Comparison of ENCODE assay signal across 9 cellular contexts in genomic region chr11:130103296-130103814, GRCh38. TPM values are rescaled to one million over a fixed set of nuclear protein-coding genes. Genes with fewer than 3 reads are reported as not detected.
DNase-seq lines count a peak whose midpoint lies in the region; ATAC-seq, FAIRE-seq and TF ChIP-seq lines count a peak whose summit lies in the region.
"Had no signal": no experiment of that assay in that cellular context is flagged by ENCODE, and none has a peak within 500 bp of the region (broad histone marks: within the 10 kb centered on the region; RNA-seq: fewer than 3 reads in every experiment).

No MANE protein-coding gene starts in this region.

- no peak overlapping the region for H3K9ac ChIP-seq in parathyroid adenoma

- H3K27me3 Mint-ChIP-seq in activated CD4-positive, alpha-beta T cell treated with anti-CD3 and anti-CD28 coated beads for 36 hours: no peaks in the 10 kb centered on the region

- TF ChIP-seq CTCF in esophagus squamous epithelium (IDR thresholded peaks at IDR 0.05): no peak
- no peak for TF ChIP-seq CTCF in parathyroid adenoma (IDR thresholded peaks at IDR 0.05)

- H3K27ac ChIP-seq in esophagus squamous epithelium (peak overlapping the region in 3 of 4 donors; percentile 5 to 54 (median 10)), parathyroid adenoma (no peak overlapping the region)

- H3K4me3 Mint-ChIP-seq in activated CD4-positive, alpha-beta T cell treated with anti-CD3 and anti-CD28 coated beads for 36 hours: no peak overlapping the region

- no peaks in the 10 kb centered on the region for H3K36me3 ChIP-seq in esophagus squamous epithelium
- H3K36me3 ChIP-seq in parathyroid adenoma (ENCODE audit: control insufficient read depth, insufficient read depth, low read length): no peaks in the 10 kb centered on the region

- peaks cover 6% of the 10 kb centered on the region for H3K36me3 Mint-ChIP-seq in activated CD4-positive, alpha-beta T cell treated with anti-CD3 and anti-CD28 coated beads for 36 hours (ENCODE audit: low read depth)

- H2AFZ ChIP-seq in parathyroid adenoma: no peak overlapping the region

- FAIRE-seq in RCC 7860 (lab: Jason Lieb, UNC) (peak; percentile 99), GM12891 (lab: Jason Lieb, UNC) (no peak)

- ATAC-seq in activated CD4-positive, alpha-beta T cell treated with anti-CD3 and anti-CD28 coated beads for 36 hours: no peak
- ATAC-seq: HCT116 had no signal

- CTCF ChIA-PET in activated CD4-positive, alpha-beta T cell treated with anti-CD3 and anti-CD28 coated beads for 36 hours (lab: Charles Lee): no interaction called here

- no peak overlapping the region for H3K4me3 ChIP-seq in esophagus squamous epithelium
- H3K4me3 ChIP-seq in parathyroid adenoma (ENCODE audit: low read depth, low read length): no peak overlapping the region

- H3K27ac Mint-ChIP-seq in activated CD4-positive, alpha-beta T cell treated with anti-CD3 and anti-CD28 coated beads for 36 hours: no peak overlapping the region

- H3K4me1 ChIP-seq in esophagus squamous epithelium (peaks cover 0 to 40% (median 15%) of the 10 kb centered on the region in 3 donors), parathyroid adenoma (peaks cover 3% of the 10 kb centered on the region)

- intact Hi-C loops in esophagus squamous epithelium (cut with DNase I) (no loop called here), posterior vena cava (cut with DNase I) (no loop called here)
- intact Hi-C loops in activated CD4-positive, alpha-beta T cell treated with anti-CD3 and anti-CD28 coated beads for 36 hours (cut with DNase I, micrococcal nuclease): no loop called here

- peaks cover 5% of the 10 kb centered on the region for H3K79me2 ChIP-seq in parathyroid adenoma

- no peaks in the 10 kb centered on the region for H3K27me3 ChIP-seq in esophagus squamous epithelium
- H3K27me3 ChIP-seq in parathyroid adenoma (ENCODE audit: control insufficient read depth, insufficient read depth, low read length): no peaks in the 10 kb centered on the region

- POLR2A ChIA-PET in activated CD4-positive, alpha-beta T cell treated with anti-CD3 and anti-CD28 coated beads for 36 hours (lab: Charles Lee): no interaction called here

- 43 to 64% methylated on average over 5 of the region's 5 CpGs for WGBS in esophagus squamous epithelium, 2 donors

- DNase-seq in GM03348 (ENCODE audit: low spot score) (peak; percentile 76), RCC 7860 (ENCODE audit: low spot score) (peak; percentile 95), esophagus squamous epithelium (lab: John Stamatoyannopoulos, UW) (no peak), posterior vena cava (ENCODE audit: low spot score) (no peak), GM12891 (ENCODE audit: insufficient read length, low spot score) (no peak), NCI-H748 (lab: John Stamatoyannopoulos, UW; ENCODE audit: unreplicated experiment) (no peak)
- DNase-seq in activated CD4-positive, alpha-beta T cell treated with anti-CD3 and anti-CD28 coated beads for 36 hours: no peak

- H3K4me1 Mint-ChIP-seq in activated CD4-positive, alpha-beta T cell treated with anti-CD3 and anti-CD28 coated beads for 36 hours: no peaks in the 10 kb centered on the region

- peak overlapping the region; percentile 22 for H3K4me2 ChIP-seq in parathyroid adenoma (ENCODE audit: low read length)

- H3K9me3 ChIP-seq in esophagus squamous epithelium (no peaks in the 10 kb centered on the region), parathyroid adenoma (ENCODE audit: control insufficient read depth, low read length) (no peaks in the 10 kb centered on the region)

- TF ChIP-seq POLR2A in esophagus squamous epithelium (IDR thresholded peaks at IDR 0.05) (no peak), GM12891 (IDR thresholded peaks at IDR 0.05; ENCODE audit: low read depth, low read length) (no peak)

- no peaks in the 10 kb centered on the region for H3K9me3 Mint-ChIP-seq in activated CD4-positive, alpha-beta T cell treated with anti-CD3 and anti-CD28 coated beads for 36 hours (ENCODE audit: low read depth)

TF ChIP-seq in GM12891, 5 proteins besides CTCF, POLR2A, EP300 and RAD21:
- TF ChIP-seq SPI1 (IDR thresholded peaks at IDR 0.05; ENCODE audit: low read depth, low read length) (no peak), POU2F2 (IDR thresholded peaks at IDR 0.05; ENCODE audit: low read depth, low read length) (no peak), POLR2AphosphoS5 (IDR thresholded peaks at IDR 0.05; ENCODE audit: low read depth, low read length) (no peak), TAF1 (IDR thresholded peaks at IDR 0.05; ENCODE audit: low read depth, low read length) (no peak), PAX5 (IDR thresholded peaks at IDR 0.05; ENCODE audit: insufficient read depth, low read length, severe bottlenecking) (no peak)

RNA-seq across cellular contexts. Expression of gene APLP2, which starts 33.7 kb away (rescaled TPM):
- total RNA-seq in esophagus squamous epithelium (100 to 1,000 TPM; 134 to 221 (median 177) TPM), posterior vena cava (100 to 1,000 TPM; 284 to 350 TPM)
- 5.1 TPM for polyA plus RNA-seq in GM12891 (2012; ENCODE audit: low read depth, missing spikeins)
- 10 to 100 TPM; 34.6 to 40.2 TPM for total RNA-seq in activated CD4-positive, alpha-beta T cell treated with anti-CD3 and anti-CD28 coated beads for 36 hours

RNA-seq across cellular contexts. Expression of gene ST14, which starts 56.2 kb away (rescaled TPM):
- 100 to 1,000 TPM; 109 to 225 (median 141) TPM for total RNA-seq in esophagus squamous epithelium
- total RNA-seq in posterior vena cava: 1 to 10 TPM; 4.9 to 6.0 TPM
- polyA plus RNA-seq in GM12891 (2012; ENCODE audit: low read depth, missing spikeins): 0.08 TPM
- not detected for total RNA-seq in activated CD4-positive, alpha-beta T cell treated with anti-CD3 and anti-CD28 coated beads for 36 hours

Comparison
In these comparisons a context has a peak if more than half of its experiments do, and no peak if none do; other contexts are left out.
1. DNase-seq: peak in GM03348 (single experiment) and RCC 7860 (single experiment); none in esophagus squamous epithelium (single experiment), posterior vena cava (single experiment), GM12891 (single experiment), NCI-H748 (single experiment) and activated CD4-positive, alpha-beta T cell treated with anti-CD3 and anti-CD28 coated beads for 36 hours (single experiment).
2. RNA of gene ST14, which starts 56.2 kb away (total RNA-seq): 109 to 225 TPM in esophagus squamous epithelium; 4.9 to 6.0 TPM in posterior vena cava and not detected in activated CD4-positive, alpha-beta T cell treated with anti-CD3 and anti-CD28 coated beads for 36 hours; every median in the first group is over 10 times any median in the second.